Comparison of ENCODE assay signal across 1 cellular context in the genomic region with DNA sequence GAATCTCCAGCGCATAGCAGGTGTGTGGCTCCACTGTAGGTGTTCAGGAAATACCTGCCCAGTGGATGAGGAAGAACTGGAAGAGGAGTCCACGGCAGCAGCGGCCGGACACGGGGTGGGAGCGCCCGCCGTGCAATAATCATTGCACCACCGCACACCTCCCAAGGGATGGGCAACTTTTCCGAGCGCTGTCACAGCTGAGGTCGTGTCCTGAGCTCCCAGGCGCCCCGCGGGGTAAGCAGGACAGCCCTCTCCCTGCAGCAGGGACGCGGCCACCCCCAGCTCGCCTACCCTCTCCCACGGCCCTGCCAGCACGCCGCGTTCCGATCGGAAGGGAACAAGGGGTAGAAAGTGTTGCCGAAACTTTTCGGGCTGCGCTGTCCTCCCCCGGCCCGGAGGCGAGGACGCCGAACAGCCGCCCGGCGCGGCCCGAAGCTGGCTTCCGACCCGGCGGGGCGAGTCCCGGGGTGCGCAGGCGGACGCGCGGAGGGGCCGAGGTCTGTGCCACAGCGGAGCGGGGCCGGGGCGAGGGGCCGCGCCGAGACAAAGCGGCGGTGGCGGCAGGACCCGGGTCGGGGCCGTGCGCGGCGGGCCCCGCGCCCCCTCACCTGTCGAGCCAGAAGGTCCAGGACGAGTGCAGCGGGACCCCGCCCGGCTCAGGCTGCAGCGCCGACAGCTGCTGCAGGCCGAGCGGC.
A peak's percentile ranks its signal among the peaks of the same experiment; 100 is the strongest.
TF ChIP-seq lines count a peak whose summit lies in the region.

No MANE protein-coding gene starts in this region.

TF ChIP-seq in GM12878, 131 proteins besides CTCF, POLR2A, EP300 and RAD21:
- TF ChIP-seq POU2F2 (IDR thresholded peaks at IDR 0.05; ENCODE audit: borderline replicate concordance, low read depth, low read length) = no peak
- TF ChIP-seq CEBPB (IDR thresholded peaks at IDR 0.05; ENCODE audit: borderline replicate concordance in 1 of 2, low read depth in 2 of 2, low read length in 2 of 2) = no peak
- 0 out of 2 replicates have a peak, but pooled peaks have one; percentile 69 for TF ChIP-seq EZH2 (IDR thresholded peaks at IDR 0.05; ENCODE audit: borderline replicate concordance, control insufficient read depth, low read depth, low read length)
- TF ChIP-seq, protein P1, sequence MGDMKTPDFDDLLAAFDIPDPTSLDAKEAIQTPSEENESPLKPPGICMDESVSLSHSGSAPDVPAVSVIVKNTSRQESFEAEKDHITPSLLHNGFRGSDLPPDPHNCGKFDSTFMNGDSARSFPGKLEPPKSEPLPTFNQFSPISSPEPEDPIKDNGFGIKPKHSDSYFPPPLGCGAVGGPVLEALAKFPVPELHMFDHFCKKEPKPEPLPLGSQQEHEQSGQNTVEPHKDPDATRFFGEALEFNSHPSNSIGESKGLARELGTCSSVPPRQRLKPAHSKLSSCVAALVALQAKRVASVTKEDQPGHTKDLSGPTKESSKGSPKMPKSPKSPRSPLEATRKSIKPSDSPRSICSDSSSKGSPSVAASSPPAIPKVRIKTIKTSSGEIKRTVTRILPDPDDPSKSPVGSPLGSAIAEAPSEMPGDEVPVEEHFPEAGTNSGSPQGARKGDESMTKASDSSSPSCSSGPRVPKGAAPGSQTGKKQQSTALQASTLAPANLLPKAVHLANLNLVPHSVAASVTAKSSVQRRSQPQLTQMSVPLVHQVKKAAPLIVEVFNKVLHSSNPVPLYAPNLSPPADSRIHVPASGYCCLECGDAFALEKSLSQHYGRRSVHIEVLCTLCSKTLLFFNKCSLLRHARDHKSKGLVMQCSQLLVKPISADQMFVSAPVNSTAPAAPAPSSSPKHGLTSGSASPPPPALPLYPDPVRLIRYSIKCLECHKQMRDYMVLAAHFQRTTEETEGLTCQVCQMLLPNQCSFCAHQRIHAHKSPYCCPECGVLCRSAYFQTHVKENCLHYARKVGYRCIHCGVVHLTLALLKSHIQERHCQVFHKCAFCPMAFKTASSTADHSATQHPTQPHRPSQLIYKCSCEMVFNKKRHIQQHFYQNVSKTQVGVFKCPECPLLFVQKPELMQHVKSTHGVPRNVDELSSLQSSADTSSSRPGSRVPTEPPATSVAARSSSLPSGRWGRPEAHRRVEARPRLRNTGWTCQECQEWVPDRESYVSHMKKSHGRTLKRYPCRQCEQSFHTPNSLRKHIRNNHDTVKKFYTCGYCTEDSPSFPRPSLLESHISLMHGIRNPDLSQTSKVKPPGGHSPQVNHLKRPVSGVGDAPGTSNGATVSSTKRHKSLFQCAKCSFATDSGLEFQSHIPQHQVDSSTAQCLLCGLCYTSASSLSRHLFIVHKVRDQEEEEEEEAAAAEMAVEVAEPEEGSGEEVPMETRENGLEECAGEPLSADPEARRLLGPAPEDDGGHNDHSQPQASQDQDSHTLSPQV (IDR thresholded peaks at IDR 0.05) = no peak
- peak; percentile 31 for TF ChIP-seq HDAC6 (IDR thresholded peaks at IDR 0.05; ENCODE audit: unreplicated experiment)
- 0 out of 2 replicates have a peak, but pooled peaks have one; percentile 59 for TF ChIP-seq LARP7 (IDR thresholded peaks at IDR 0.05)
- peak; percentile 99 for TF ChIP-seq SUZ12 (IDR thresholded peaks at IDR 0.05; ENCODE audit: unreplicated experiment)
- TF ChIP-seq YBX1 (IDR thresholded peaks at IDR 0.05) = no peak
- TF ChIP-seq, protein P2, sequence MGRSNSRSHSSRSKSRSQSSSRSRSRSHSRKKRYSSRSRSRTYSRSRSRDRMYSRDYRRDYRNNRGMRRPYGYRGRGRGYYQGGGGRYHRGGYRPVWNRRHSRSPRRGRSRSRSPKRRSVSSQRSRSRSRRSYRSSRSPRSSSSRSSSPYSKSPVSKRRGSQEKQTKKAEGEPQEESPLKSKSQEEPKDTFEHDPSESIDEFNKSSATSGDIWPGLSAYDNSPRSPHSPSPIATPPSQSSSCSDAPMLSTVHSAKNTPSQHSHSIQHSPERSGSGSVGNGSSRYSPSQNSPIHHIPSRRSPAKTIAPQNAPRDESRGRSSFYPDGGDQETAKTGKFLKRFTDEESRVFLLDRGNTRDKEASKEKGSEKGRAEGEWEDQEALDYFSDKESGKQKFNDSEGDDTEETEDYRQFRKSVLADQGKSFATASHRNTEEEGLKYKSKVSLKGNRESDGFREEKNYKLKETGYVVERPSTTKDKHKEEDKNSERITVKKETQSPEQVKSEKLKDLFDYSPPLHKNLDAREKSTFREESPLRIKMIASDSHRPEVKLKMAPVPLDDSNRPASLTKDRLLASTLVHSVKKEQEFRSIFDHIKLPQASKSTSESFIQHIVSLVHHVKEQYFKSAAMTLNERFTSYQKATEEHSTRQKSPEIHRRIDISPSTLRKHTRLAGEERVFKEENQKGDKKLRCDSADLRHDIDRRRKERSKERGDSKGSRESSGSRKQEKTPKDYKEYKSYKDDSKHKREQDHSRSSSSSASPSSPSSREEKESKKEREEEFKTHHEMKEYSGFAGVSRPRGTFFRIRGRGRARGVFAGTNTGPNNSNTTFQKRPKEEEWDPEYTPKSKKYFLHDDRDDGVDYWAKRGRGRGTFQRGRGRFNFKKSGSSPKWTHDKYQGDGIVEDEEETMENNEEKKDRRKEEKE (IDR thresholded peaks at IDR 0.05) = no peak
